24 cellular contexts compared by ENCODE assay signal in genomic region chr7:22352812-22353340, GRCh38.
"Had no signal": no experiment of that assay in that cellular context is flagged by ENCODE, and none has a peak within 500 bp of the region (broad histone marks: within the 10 kb centered on the region; RNA-seq: fewer than 3 reads in every experiment).

No MANE protein-coding gene starts in this region.

- DNase-seq: activated CD4-positive, alpha-beta T cell treated with anti-CD3 and anti-CD28 coated beads for 36 hours; activated CD4-positive, alpha-beta T cell treated with anti-CD3 and anti-CD28 coated beads, Interleukin-2, amount 50 U/mL, for 1 hour; activated CD4-positive, CD25-positive, alpha-beta regulatory T cell; activated CD8-positive, alpha-beta memory T cell treated with anti-CD3 and anti-CD28 coated beads, Interleukin-2, amount 50 U/mL, for 48 hours; activated CD8-positive, alpha-beta T cell treated with anti-CD3 and anti-CD28 coated beads, Interleukin-2, amount 10 ng/mL, durations not matched to agents 7 days and 5 days; activated effector memory CD4-positive, alpha-beta T cell treated with anti-CD3 and anti-CD28 coated beads, Interleukin-2, amount 50 U/mL, for 16 hours; activated naive CD4-positive, alpha-beta T cell treated with Interleukin-2 at 50 U/mL for 16 hours; activated T-cell treated with anti-CD3 and anti-CD28 coated beads, Interleukin-2, amount 50 U/mL, for 1 hour; amygdala; NCI-H1105 treated with DMSO at 0.1 percent for 48 hours; NCI-H1436 treated with DMSO at 0.1 percent for 48 hours; NCI-H187; NCI-H2081; NCI-H446; NCI-H524; RPMI8226; T-cell; T-helper 2 cell; T1000 had no signal

- H3K27ac ChIP-seq: SK-N-MC had no signal

- FAIRE-seq: astrocyte, TTC549 had no signal

- ATAC-seq: activated CD4-positive, alpha-beta T cell treated with anti-CD3 and anti-CD28 coated beads for 36 hours; activated CD8-positive, alpha-beta T cell treated with anti-CD3 and anti-CD28 coated beads, Interleukin-2, amount 10 ng/mL, durations not matched to agents 7 days and 5 days; activated naive CD4-positive, alpha-beta T cell treated with anti-CD3 and anti-CD28 coated beads, Interleukin-2, amount 50 U/mL, for 72 hours; Right ventricle myocardium inferior; T-cell had no signal

- H3K4me3 ChIP-seq: SK-N-MC had no signal
